Comparison of ENCODE assay signal across 10 cellular contexts in the genomic region with DNA sequence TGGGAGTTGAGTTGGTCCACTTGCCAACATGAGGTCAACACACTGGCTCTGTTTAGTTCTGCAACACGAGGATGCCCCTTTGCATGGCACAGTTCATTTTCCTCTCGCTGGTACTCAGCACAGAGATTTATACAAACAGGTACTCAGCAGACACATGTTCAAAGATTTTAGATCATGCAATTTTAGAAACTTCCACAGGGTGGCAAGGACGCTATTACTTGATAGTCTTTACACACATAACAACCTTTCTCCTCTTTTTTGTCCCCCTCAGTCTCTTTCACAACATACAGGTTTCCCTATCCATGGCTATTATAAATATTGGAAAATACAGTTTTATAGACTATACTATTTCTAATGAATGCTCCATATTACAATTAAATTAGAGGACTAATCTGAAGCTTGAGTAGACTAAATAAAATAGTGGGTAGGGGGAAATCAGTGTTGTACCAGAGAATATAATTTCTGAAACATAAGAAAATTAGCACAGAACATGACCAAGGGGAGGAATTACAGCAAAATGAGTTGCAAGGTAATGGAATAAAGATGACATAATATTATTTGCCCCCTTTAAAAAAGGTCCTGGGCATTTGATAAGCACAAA.
DNase-seq lines count a peak whose midpoint lies in the region; FAIRE-seq and TF ChIP-seq lines count a peak whose summit lies in the region.
"Had no signal": no experiment of that assay in that cellular context is flagged by ENCODE, and none has a peak within 500 bp of the region (broad histone marks: within the 10 kb centered on the region; RNA-seq: fewer than 3 reads in every experiment).

No MANE protein-coding gene starts in this region.

- H3K4me1 ChIP-seq in Caco-2, result no peaks in the 10 kb centered on the region

- no peaks in the 10 kb centered on the region for H3K9me3 Mint-ChIP-seq in Caco-2 (ENCODE audit: unreplicated experiment)

- TF ChIP-seq CTCF in Caco-2 (IDR thresholded peaks at IDR 0.05; ENCODE audit: insufficient read depth in 1 of 2, low read depth in 1 of 2, low read length in 1 of 2, severe bottlenecking in 1 of 2, unreplicated experiment in 1 of 2) (peak; percentile 38 to 50), NB4 (IDR thresholded peaks at IDR 0.05; ENCODE audit: low read depth, low read length) (no peak), kidney epithelial cell (IDR thresholded peaks at IDR 0.05; ENCODE audit: insufficient read depth, low read length, poor library complexity, severe bottlenecking) (peak; percentile 49)

- no peak overlapping the region for H3K4me3 ChIP-seq in Caco-2 (ENCODE audit: low read depth, low read length)
- H3K4me3 ChIP-seq in NB4 (ENCODE audit: low read depth, low read length), result no peak overlapping the region
- H3K4me3 ChIP-seq in kidney epithelial cell (ENCODE audit: low read depth, low read length), result no peak overlapping the region

- peaks cover 7% of the 10 kb centered on the region for H3K27me3 Mint-ChIP-seq in Caco-2 (ENCODE audit: insufficient read depth, unreplicated experiment)

- H3K27ac Mint-ChIP-seq in Caco-2 (ENCODE audit: unreplicated experiment), result no peak overlapping the region

- no peaks in the 10 kb centered on the region for H3K4me1 Mint-ChIP-seq in Caco-2 (ENCODE audit: low read depth, unreplicated experiment)

- no peaks in the 10 kb centered on the region for H3K9me3 ChIP-seq in Caco-2

- no TSS peak for BruUV-seq in Caco-2 (replicated peaks; lab: Mats Ljungman, UMichigan)

- intact Hi-C loops in Caco-2 (cut with micrococcal nuclease; ENCODE audit: unreplicated experiment), result no loop called here

- CTCF ChIA-PET in Caco-2 (lab: Charles Lee), result no interaction called here

- no peak for TF ChIP-seq POLR2A in NB4 (IDR thresholded peaks at IDR 0.05; ENCODE audit: extremely low read depth, insufficient read length)
- TF ChIP-seq POLR2A in H54 (IDR thresholded peaks at IDR 0.05; ENCODE audit: low read depth, low read length), result no peak

- no peaks in the 10 kb centered on the region; the same call in 1 of the 2 replicates for H3K27me3 ChIP-seq in Caco-2 (replicated peaks; ENCODE audit: control insufficient read depth, insufficient read depth, low read length)
- H3K27me3 ChIP-seq in kidney epithelial cell (ENCODE audit: control insufficient read depth, insufficient read depth, low read length), result no peaks in the 10 kb centered on the region

- peak; percentile 86 for FAIRE-seq in TTC549 (lab: Jason Lieb, UNC)
- FAIRE-seq in H54 (lab: Jason Lieb, UNC), result no peak
- FAIRE-seq: GM12892 had no signal

- DNase-seq in Caco-2 (peak in 1 of 2 experiments; percentile 24), NB4 (ENCODE audit: low read depth) (peak; percentile 22), kidney epithelial cell (ENCODE audit: low read depth) (no peak), SIG-M5 treated with dmso at 0.1 percent for 504 hours (lab: John Stamatoyannopoulos, UW; ENCODE audit: unreplicated experiment) (no peak), CD1c-positive myeloid dendritic cell (ENCODE audit: extremely low spot score) (no peak), H54 (ENCODE audit: insufficient read length, low spot score) (no peak)
- DNase-seq in stimulated activated naive CD4-positive, alpha-beta T cell (lab: John Stamatoyannopoulos, UW), result no peak
- DNase-seq: activated effector memory CD4-positive, alpha-beta T cell treated with Interleukin-2 at 50 U/mL for 16 hours had no signal

- POLR2A ChIA-PET in Caco-2 (lab: Charles Lee), result no interaction called here

- H3K36me3 Mint-ChIP-seq in Caco-2 (ENCODE audit: insufficient read depth, unreplicated experiment), result no peaks in the 10 kb centered on the region

- H3K36me3 ChIP-seq in Caco-2 (ENCODE audit: control insufficient read depth, insufficient read depth, low read length), result no peaks in the 10 kb centered on the region
- no peaks in the 10 kb centered on the region for H3K36me3 ChIP-seq in kidney epithelial cell (ENCODE audit: control insufficient read depth, insufficient read depth, low read length)

- no peak overlapping the region for H3K4me3 Mint-ChIP-seq in Caco-2 (ENCODE audit: unreplicated experiment)
